Comparison of ENCODE assay signal across 16 cellular contexts in genomic region chr10:11011966-11012365, GRCh38. TPM values are rescaled to one million over a fixed set of nuclear protein-coding genes. Genes with fewer than 3 reads are reported as not detected.
A peak's percentile ranks its signal among the peaks of the same experiment; 100 is the strongest.
DNase-seq lines count a peak whose midpoint lies in the region; ATAC-seq and TF ChIP-seq lines count a peak whose summit lies in the region.
"Had no signal": no experiment of that assay in that cellular context is flagged by ENCODE, and none has a peak within 500 bp of the region (broad histone marks: within the 10 kb centered on the region; RNA-seq: fewer than 3 reads in every experiment).

No MANE protein-coding gene starts in this region.

- TF ChIP-seq POLR2A in heart left ventricle (IDR thresholded peaks at IDR 0.05): no peak
- TF ChIP-seq POLR2A in upper lobe of left lung (IDR thresholded peaks at IDR 0.05): no peak

- H3K18ac ChIP-seq in mesendoderm (ENCODE audit: low read length): no peak overlapping the region

- H3K27me3 ChIP-seq in heart left ventricle: peaks cover 0 to 15% (median 0%) of the 10 kb centered on the region in 9 donors
- no peaks in the 10 kb centered on the region for H3K27me3 ChIP-seq in right cardiac atrium (ENCODE audit: control insufficient read depth, insufficient read depth)
- H3K27me3 ChIP-seq in dorsolateral prefrontal cortex: peaks cover 0 to 72% (median 0%) of the 10 kb centered on the region in 45 donors
- H3K27me3 ChIP-seq in muscle layer of duodenum (ENCODE audit: low read depth, low read length): no peaks in the 10 kb centered on the region
- no peaks in the 10 kb centered on the region for H3K27me3 ChIP-seq in upper lobe of left lung
- no peaks in the 10 kb centered on the region for H3K27me3 ChIP-seq in mesendoderm (ENCODE audit: insufficient read depth, low read length, poor library complexity)

- H3K4me3 ChIP-seq in heart left ventricle: no peak overlapping the region
- H3K4me3 ChIP-seq in right cardiac atrium (ENCODE audit: low read length): no peak overlapping the region
- peak overlapping the region in 21 of 59 donors; percentile 7 to 84 (median 18) for H3K4me3 ChIP-seq in dorsolateral prefrontal cortex
- no peak overlapping the region for H3K4me3 ChIP-seq in muscle layer of duodenum (ENCODE audit: low read depth in 1 of 2, low read length in 2 of 2)
- H3K4me3 ChIP-seq in upper lobe of left lung: peak overlapping the region in 3 of 4 donors; percentile 4 to 16 (median 11)
- H3K4me3 ChIP-seq in mesendoderm (ENCODE audit: low read length): no peak overlapping the region
- H3K4me3 ChIP-seq: A549, SK-N-MC had no signal

- H2AK5ac ChIP-seq in mesendoderm (ENCODE audit: low read length): no peak overlapping the region

- H4K8ac ChIP-seq in mesendoderm (ENCODE audit: low read depth, low read length): no peak overlapping the region

- H3K9ac ChIP-seq in mesendoderm (ENCODE audit: low read length): no peak overlapping the region

- H3K56ac ChIP-seq in mesendoderm (ENCODE audit: low read length): no peak overlapping the region

- no peak overlapping the region for H3K4me3 Mint-ChIP-seq in stimulated activated memory B cell treated with anti-CD40 and anti-IgM and Interleukin-4, amounts not matched to agents 10 μg/mL and 1 μg/mL and 100 μg/mL, for 72 hours
- H3K4me3 Mint-ChIP-seq: activated CD4-positive, alpha-beta T cell treated with anti-CD3 and anti-CD28 coated beads, Interleukin-2, amount 10 ng/mL, durations not matched to agents 24 days and 14 days; activated naive CD8-positive, alpha-beta T cell; HFFc6 had no signal

- TF ChIP-seq EP300 in upper lobe of left lung (IDR thresholded peaks at IDR 0.05): no peak

- peaks cover 0 to 42% (median 20%) of the 10 kb centered on the region in 12 donors for H3K4me1 ChIP-seq in heart left ventricle
- peaks cover 2% of the 10 kb centered on the region for H3K4me1 ChIP-seq in right cardiac atrium (ENCODE audit: control insufficient read depth, insufficient read depth, low read length)
- peaks cover 0 to 2% of the 10 kb centered on the region in 2 donors for H3K4me1 ChIP-seq in muscle layer of duodenum (ENCODE audit: control insufficient read depth in 1 of 2, insufficient read depth in 2 of 2, low read length in 2 of 2)
- peaks cover 0 to 36% (median 14%) of the 10 kb centered on the region in 4 donors for H3K4me1 ChIP-seq in upper lobe of left lung
- no peaks in the 10 kb centered on the region for H3K4me1 ChIP-seq in mesendoderm (ENCODE audit: control insufficient read depth, low read depth, low read length)
- H3K4me1 ChIP-seq: A549 had no signal

- H2BK120ac ChIP-seq in mesendoderm (ENCODE audit: low read depth, low read length): no peak overlapping the region

- ATAC-seq in heart left ventricle: no peak
- no peak for ATAC-seq in right cardiac atrium
- ATAC-seq in upper lobe of left lung (ENCODE audit: low FRiP score in 2 of 2): peak in 1 of 2 donors; percentile 32
- ATAC-seq in stimulated activated memory B cell treated with anti-CD40 and anti-IgM and Interleukin-4, amounts not matched to agents 10 μg/mL and 1 μg/mL and 100 μg/mL, for 72 hours: no peak
- ATAC-seq: A549 had no signal

- no peak overlapping the region for H2BK15ac ChIP-seq in mesendoderm (replicated peaks; ENCODE audit: low read depth)

- H3K27ac Mint-ChIP-seq in stimulated activated memory B cell treated with anti-CD40 and anti-IgM and Interleukin-4, amounts not matched to agents 10 μg/mL and 1 μg/mL and 100 μg/mL, for 72 hours: no peak overlapping the region
- H3K27ac Mint-ChIP-seq: activated CD4-positive, alpha-beta T cell treated with anti-CD3 and anti-CD28 coated beads, Interleukin-2, amount 10 ng/mL, durations not matched to agents 24 days and 14 days; activated naive CD8-positive, alpha-beta T cell; CD14-positive monocyte; HFFc6 had no signal

- H4K5ac ChIP-seq in mesendoderm (ENCODE audit: low read length): no peak overlapping the region

- WGBS in heart left ventricle, 4 donors: 70 to 84% (median 73%) methylated on average over 3 of the region's 3 CpGs
- 77% methylated on average over 3 of the region's 3 CpGs for WGBS in right cardiac atrium
- WGBS in upper lobe of left lung, 2 donors: 64 to 73% methylated on average over 3 of the region's 3 CpGs
- no CpG with 5 or more reads among the region's 3 CpGs for WGBS in mesendoderm (ENCODE audit: extremely low coverage, insufficient coverage, low lambda C conversion rate)

- no peak overlapping the region for H3K23ac ChIP-seq in mesendoderm (ENCODE audit: low read length)

- no peaks in the 10 kb centered on the region for H3K79me2 ChIP-seq in mesendoderm (ENCODE audit: control insufficient read depth, insufficient read depth, low read length)

- DNase-seq in heart left ventricle (no peak), right cardiac atrium (no peak), dorsolateral prefrontal cortex (no peak), upper lobe of left lung (no peak), mesendoderm (no peak), NCI-H2196 (lab: John Stamatoyannopoulos, UW; ENCODE audit: unreplicated experiment) (no peak)
- DNase-seq: activated CD4-positive, alpha-beta T cell treated with anti-CD3 and anti-CD28 coated beads, Interleukin-2, amount 10 ng/mL, durations not matched to agents 24 days and 14 days; cerebellar nuclear complex; HFFc6; NCI-H2081 treated with DMSO at 0.1 percent for 48 hours had no signal

- H3K36me3 Mint-ChIP-seq in stimulated activated memory B cell treated with anti-CD40 and anti-IgM and Interleukin-4, amounts not matched to agents 10 μg/mL and 1 μg/mL and 100 μg/mL, for 72 hours: no peaks in the 10 kb centered on the region
- H3K36me3 Mint-ChIP-seq: activated naive CD8-positive, alpha-beta T cell; CD14-positive monocyte had no signal

- H3K79me1 ChIP-seq in mesendoderm (ENCODE audit: low read length): no peaks in the 10 kb centered on the region

- peaks cover 65% of the 10 kb centered on the region for H3K27me3 Mint-ChIP-seq in stimulated activated memory B cell treated with anti-CD40 and anti-IgM and Interleukin-4, amounts not matched to agents 10 μg/mL and 1 μg/mL and 100 μg/mL, for 72 hours

- H3K27ac ChIP-seq in heart left ventricle (peak overlapping the region in 8 of 12 donors; percentile 38 to 69 (median 65)), right cardiac atrium (ENCODE audit: low read length) (no peak overlapping the region), dorsolateral prefrontal cortex (peak overlapping the region in 43 of 59 donors; percentile 2 to 95 (median 75)), muscle layer of duodenum (ENCODE audit: low read length) (peak overlapping the region; percentile 65), upper lobe of left lung (peak overlapping the region; percentile 68 to 76 (median 70)), mesendoderm (ENCODE audit: low read depth, low read length) (no peak overlapping the region)
- H3K27ac ChIP-seq: A549, SK-N-MC had no signal

- no peak overlapping the region for H3K4me2 ChIP-seq in mesendoderm (ENCODE audit: low read length)
- H3K4me2 ChIP-seq: A549 had no signal

- no peak overlapping the region for H3K4ac ChIP-seq in mesendoderm (ENCODE audit: low read depth, low read length)

- H2BK5ac ChIP-seq in mesendoderm (ENCODE audit: low read length): no peak overlapping the region

- H3K9me3 ChIP-seq in heart left ventricle (no peaks in the 10 kb centered on the region), right cardiac atrium (ENCODE audit: control insufficient read depth, low read length) (no peaks in the 10 kb centered on the region), muscle layer of duodenum (ENCODE audit: control insufficient read depth in 1 of 2, low read length in 2 of 2) (no peaks in the 10 kb centered on the region), upper lobe of left lung (no peaks in the 10 kb centered on the region)
- H3K9me3 ChIP-seq: A549 had no signal

- no peaks in the 10 kb centered on the region for H3K4me1 Mint-ChIP-seq in stimulated activated memory B cell treated with anti-CD40 and anti-IgM and Interleukin-4, amounts not matched to agents 10 μg/mL and 1 μg/mL and 100 μg/mL, for 72 hours

- H3K36me3 ChIP-seq in heart left ventricle: no peaks in the 10 kb centered on the region
- H3K36me3 ChIP-seq in muscle layer of duodenum (ENCODE audit: control insufficient read depth in 1 of 2, insufficient read depth in 2 of 2, low read length in 2 of 2): no peaks in the 10 kb centered on the region
- H3K36me3 ChIP-seq in upper lobe of left lung: no peaks in the 10 kb centered on the region
- H3K36me3 ChIP-seq in mesendoderm (ENCODE audit: control insufficient read depth, insufficient read depth, low read length): no peaks in the 10 kb centered on the region

- intact Hi-C loops in heart left ventricle (cut with DNase I) (loop anchor here in 5 of 10 donors (5.0 to 10.0 kb wide), 7 partner anchors 137 to 277 kb away; no protein-coding TSS in a partner anchor), right cardiac atrium (cut with DNase I) (loop anchor here in 2 of 4 donors (10.0 kb wide), 2 partner anchors 97 to 217 kb away; no protein-coding TSS in a partner anchor), dorsolateral prefrontal cortex (cut with DNase I) (loop anchor here in 1 of 2 donors (10.0 kb wide), 1 partner anchor 263 kb away; no protein-coding TSS in a partner anchor)

- TF ChIP-seq CTCF in heart left ventricle (IDR thresholded peaks at IDR 0.05) (no peak), dorsolateral prefrontal cortex (IDR thresholded peaks at IDR 0.05 in 54 of 56, conservative IDR thresholded peaks at IDR 0.05 in 2 of 56; ENCODE audit: low read depth in 1 of 56, partially characterized antibody in 56 of 56) (no peak), upper lobe of left lung (IDR thresholded peaks at IDR 0.05) (no peak)

- no peaks in the 10 kb centered on the region for H3K9me3 Mint-ChIP-seq in stimulated activated memory B cell treated with anti-CD40 and anti-IgM and Interleukin-4, amounts not matched to agents 10 μg/mL and 1 μg/mL and 100 μg/mL, for 72 hours
- H3K9me3 Mint-ChIP-seq: activated CD4-positive, alpha-beta T cell treated with anti-CD3 and anti-CD28 coated beads, Interleukin-2, amount 10 ng/mL, durations not matched to agents 24 days and 14 days; HFFc6 had no signal

RNA-seq across cellular contexts. Expression of gene CELF2, which starts 5.7 kb away (rescaled TPM):
- total RNA-seq in heart left ventricle (100 to 1,000 TPM in 1 of 9 donors, 10 to 100 TPM in 8; 61.2 to 103 (median 73.3) TPM), right cardiac atrium (10 to 100 TPM; 73.7 to 87.0 (median 81.1) TPM), dorsolateral prefrontal cortex (100 to 1,000 TPM in 119 of 120 experiments, 10 to 100 TPM in 1; 93.7 to 263 (median 189) TPM), upper lobe of left lung (100 to 1,000 TPM in 5 of 6 donors, 10 to 100 TPM in 1; 82.7 to 193 (median 120) TPM)
- polyA plus RNA-seq in heart left ventricle (10 to 100 TPM; 14.2 to 33.3 TPM), right cardiac atrium (19.4 TPM)
- 9.2 TPM for polyA plus RNA-seq in mesendoderm (2013, experiment 1 of 2)
- polyA plus RNA-seq in mesendoderm (2013, experiment 2 of 2): 9.4 TPM

Comparison
In these comparisons a context has a peak if more than half of its experiments do, and no peak if none do; other contexts are left out.
1. H3K27ac ChIP-seq: peak in heart left ventricle (8 of 12), dorsolateral prefrontal cortex (43 of 59), muscle layer of duodenum (single experiment) and upper lobe of left lung (4 of 4); none in right cardiac atrium (single experiment) and mesendoderm (single experiment).
2. H3K4me3 ChIP-seq: peak in upper lobe of left lung (3 of 4); none in heart left ventricle (0 of 12), right cardiac atrium (single experiment), muscle layer of duodenum (0 of 2) and mesendoderm (single experiment).